In genomic region chr14:96893966-96894622, GRCh38 we compare ENCODE assay signal across 10 cellular contexts.
"Had no signal": no experiment of that assay in that cellular context is flagged by ENCODE, and none has a peak within 500 bp of the region (broad histone marks: within the 10 kb centered on the region; RNA-seq: fewer than 3 reads in every experiment).

No MANE protein-coding gene starts in this region.

- DNase-seq: activated CD8-positive, alpha-beta memory T cell treated with anti-CD3 and anti-CD28 coated beads, Interleukin-2, amount 10 ng/mL, durations not matched to agents 7 days and 5 days; activated naive CD4-positive, alpha-beta T cell treated with anti-CD3 and anti-CD28 coated beads, Interleukin-2, amount 10 ng/mL, durations not matched to agents 7 days and 5 days; heart left ventricle; immature natural killer cell; occipital lobe; right cardiac atrium; small intestine; upper lobe of right lung had no signal

- H3K27ac Mint-ChIP-seq: activated CD8-positive, alpha-beta memory T cell treated with anti-CD3 and anti-CD28 coated beads, Interleukin-2, amount 10 ng/mL, durations not matched to agents 7 days and 5 days; activated naive CD4-positive, alpha-beta T cell treated with anti-CD3 and anti-CD28 coated beads, Interleukin-2, amount 10 ng/mL, durations not matched to agents 7 days and 5 days; natural killer cell treated with Interleukin-12 subunit alpha and Interleukin-12 subunit beta and Interleukin-15 and Interleukin-18, amount 100 ng/mL, for 72 hours had no signal

- H3K9me3 Mint-ChIP-seq: activated naive CD4-positive, alpha-beta T cell treated with anti-CD3 and anti-CD28 coated beads, Interleukin-2, amount 10 ng/mL, durations not matched to agents 7 days and 5 days; immature natural killer cell; natural killer cell treated with Interleukin-12 subunit alpha and Interleukin-12 subunit beta and Interleukin-15 and Interleukin-18, amount 100 ng/mL, for 72 hours had no signal

- H3K4me1 Mint-ChIP-seq: activated CD8-positive, alpha-beta memory T cell treated with anti-CD3 and anti-CD28 coated beads, Interleukin-2, amount 10 ng/mL, durations not matched to agents 7 days and 5 days; immature natural killer cell had no signal

- H3K27me3 Mint-ChIP-seq: activated CD8-positive, alpha-beta memory T cell treated with anti-CD3 and anti-CD28 coated beads, Interleukin-2, amount 10 ng/mL, durations not matched to agents 7 days and 5 days; activated naive CD4-positive, alpha-beta T cell treated with anti-CD3 and anti-CD28 coated beads, Interleukin-2, amount 10 ng/mL, durations not matched to agents 7 days and 5 days; natural killer cell treated with Interleukin-12 subunit alpha and Interleukin-12 subunit beta and Interleukin-15 and Interleukin-18, amount 100 ng/mL, for 72 hours had no signal

- H3K4me3 Mint-ChIP-seq: activated CD8-positive, alpha-beta memory T cell treated with anti-CD3 and anti-CD28 coated beads, Interleukin-2, amount 10 ng/mL, durations not matched to agents 7 days and 5 days; activated naive CD4-positive, alpha-beta T cell treated with anti-CD3 and anti-CD28 coated beads, Interleukin-2, amount 10 ng/mL, durations not matched to agents 7 days and 5 days; immature natural killer cell; natural killer cell treated with Interleukin-12 subunit alpha and Interleukin-12 subunit beta and Interleukin-15 and Interleukin-18, amount 100 ng/mL, for 72 hours had no signal

- ATAC-seq: activated CD4-positive, CD25-positive, alpha-beta regulatory T cell treated with anti-CD3 and anti-CD28 coated beads, Interleukin-2, amount 50 U/mL, for 24 hours; activated CD8-positive, alpha-beta memory T cell treated with anti-CD3 and anti-CD28 coated beads, Interleukin-2, amount 10 ng/mL, durations not matched to agents 7 days and 5 days; heart left ventricle; natural killer cell treated with Interleukin-12 subunit alpha and Interleukin-12 subunit beta and Interleukin-15 and Interleukin-18, amount 100 ng/mL, for 72 hours; right cardiac atrium; upper lobe of right lung had no signal
